ENCODE assay signal across 21 cellular contexts in genomic region chr15:62446984-62447383, GRCh38. TPM values are rescaled to one million over a fixed set of nuclear protein-coding genes. Genes with fewer than 3 reads are reported as not detected.
A peak's percentile ranks its signal among the peaks of the same experiment; 100 is the strongest.
DNase-seq lines count a peak whose midpoint lies in the region; ATAC-seq, FAIRE-seq and TF ChIP-seq lines count a peak whose summit lies in the region.
"Had no signal": no experiment of that assay in that cellular context is flagged by ENCODE, and none has a peak within 500 bp of the region (broad histone marks: within the 10 kb centered on the region; RNA-seq: fewer than 3 reads in every experiment).

No MANE protein-coding gene starts in this region.

- no peak for DNase-seq in A549 (ENCODE audit: low read depth in 1 of 2, low spot score in 1 of 2)
- DNase-seq in IMR-90: no peak
- no peak for DNase-seq in mesenchymal stem cell
- DNase-seq in RWPE1 (ENCODE audit: low spot score): no peak
- DNase-seq in CD8-positive, alpha-beta memory T cell: no peak
- DNase-seq: ACHN; BE2C; Caco-2; Calu3; CD4-positive, alpha-beta memory T cell; CD4-positive, CD25-positive, alpha-beta regulatory T cell; DMS79 treated with DMSO at 0.1 percent for 48 hours; GF-D8 had no signal

- TF ChIP-seq POLR2A in A549 (IDR thresholded peaks at IDR 0.05; ENCODE audit: low read length) (no peak), IMR-90 (IDR thresholded peaks at IDR 0.05; ENCODE audit: low read depth, low read length) (no peak)

- WGBS in A549 (ENCODE audit: missing lambda C conversion rate): 91% methylated on average over 5 of the region's 5 CpGs
- WGBS in IMR-90 (ENCODE audit: extremely low coverage in 2 of 2, insufficient read length in 1 of 2), 2 experiments: 100% methylated on average over 3 of the region's 5 CpGs; no CpG with 5 or more reads in 1 of the 2 experiments
- 91% methylated on average over 4 of the region's 5 CpGs for WGBS in mesenchymal stem cell

- no peak overlapping the region for H3K14ac ChIP-seq in IMR-90 (replicated peaks; ENCODE audit: low read depth, low read length)
- peak overlapping the region in 1 of 2 experiments; percentile 75 for H3K14ac ChIP-seq in mesenchymal stem cell (ENCODE audit: low read length in 2 of 2)

- no peak for FAIRE-seq in A549 (lab: Jason Lieb, UNC)
- FAIRE-seq: D721Med, G401.6, GM12891, GM18507 had no signal

- H4K20me1 ChIP-seq in IMR-90 (ENCODE audit: insufficient read depth, low read length): peaks cover 6% of the 10 kb centered on the region
- H4K20me1 ChIP-seq: BLaER1 had no signal

- H2BK120ac ChIP-seq in IMR-90 (ENCODE audit: low read depth, low read length) (peak overlapping the region; percentile 49; the same call in 1 of the 2 replicates), mesenchymal stem cell (ENCODE audit: low read depth, low read length) (no peak overlapping the region)

- no peaks in the 10 kb centered on the region for H3K4me1 Mint-ChIP-seq in CD8-positive, alpha-beta memory T cell
- H3K4me1 Mint-ChIP-seq: CD14-positive monocyte; CD4-positive, alpha-beta memory T cell; CD4-positive, CD25-positive, alpha-beta regulatory T cell had no signal

- intact Hi-C loops in IMR-90 (cut with micrococcal nuclease): no loop called here

- peaks cover 0 to 9% of the 10 kb centered on the region in 2 donors for H3K27me3 Mint-ChIP-seq in CD8-positive, alpha-beta memory T cell

- peak overlapping the region in 1 of 8 donors; percentile 43 for H3K27ac Mint-ChIP-seq in CD8-positive, alpha-beta memory T cell
- H3K27ac Mint-ChIP-seq: CD14-positive monocyte; CD4-positive, alpha-beta memory T cell; CD4-positive, CD25-positive, alpha-beta regulatory T cell had no signal

- peaks cover 5 to 45% of the 10 kb centered on the region in 2 experiments; a peak in 3 of 4 replicates for H3K79me1 ChIP-seq in IMR-90 (ENCODE audit: low read depth in 1 of 2, low read length in 2 of 2)
- peaks cover 22% of the 10 kb centered on the region for H3K79me1 ChIP-seq in mesenchymal stem cell (replicated peaks; ENCODE audit: low read length, poor library complexity, severe bottlenecking)

- H2AFZ ChIP-seq in IMR-90 (replicated peaks; ENCODE audit: low read length, poor library complexity) (no peak overlapping the region), mesenchymal stem cell (ENCODE audit: low read depth, low read length) (no peak overlapping the region)

- no peak overlapping the region for H3K27ac ChIP-seq in A549
- H3K27ac ChIP-seq in IMR-90 (ENCODE audit: insufficient read depth, low read length): no peak overlapping the region
- H3K27ac ChIP-seq in mesenchymal stem cell (ENCODE audit: low read length, poor library complexity, severe bottlenecking): no peak overlapping the region
- H3K27ac ChIP-seq in RWPE1: no peak overlapping the region
- no peak overlapping the region for H3K27ac ChIP-seq in CD8-positive, alpha-beta memory T cell (ENCODE audit: low read depth, low read length)
- H3K27ac ChIP-seq: 22Rv1, BLaER1 had no signal

- peak overlapping the region; percentile 32; the same call in 1 of the 2 replicates for H3K4ac ChIP-seq in IMR-90 (ENCODE audit: low read depth, low read length)
- H3K4ac ChIP-seq in mesenchymal stem cell (ENCODE audit: low read depth in 1 of 2, low read length in 2 of 2): no peak overlapping the region

- H3K4me2 ChIP-seq in A549 (no peak overlapping the region), IMR-90 (ENCODE audit: low read depth, low read length) (no peak overlapping the region), mesenchymal stem cell (ENCODE audit: low read length, poor library complexity, severe bottlenecking) (no peak overlapping the region)
- H3K4me2 ChIP-seq: BLaER1 had no signal

- no peaks in the 10 kb centered on the region for H3K36me3 Mint-ChIP-seq in CD8-positive, alpha-beta memory T cell
- H3K36me3 Mint-ChIP-seq: CD14-positive monocyte; CD4-positive, alpha-beta memory T cell; CD4-positive, CD25-positive, alpha-beta regulatory T cell had no signal

- H4K8ac ChIP-seq in IMR-90 (ENCODE audit: low read depth in 2 of 2, low read length in 2 of 2): no peak overlapping the region; a peak in 1 of 4 replicates
- no peak overlapping the region for H4K8ac ChIP-seq in mesenchymal stem cell (ENCODE audit: low read length)

- H3K4me3 ChIP-seq in A549: no peak overlapping the region
- H3K4me3 ChIP-seq in IMR-90 (ENCODE audit: insufficient read depth, low read depth, low read length): no peak overlapping the region
- no peak overlapping the region for H3K4me3 ChIP-seq in mesenchymal stem cell (ENCODE audit: insufficient read depth in 1 of 2, low read depth in 1 of 2, low read length in 2 of 2)
- H3K4me3 ChIP-seq in CD8-positive, alpha-beta memory T cell (ENCODE audit: low read length): no peak overlapping the region
- H3K4me3 ChIP-seq: BLaER1 had no signal

- H3K4me3 Mint-ChIP-seq in CD8-positive, alpha-beta memory T cell: no peak overlapping the region
- H3K4me3 Mint-ChIP-seq: CD14-positive monocyte; CD4-positive, alpha-beta memory T cell; CD4-positive, CD25-positive, alpha-beta regulatory T cell had no signal

- no peak overlapping the region for H3K56ac ChIP-seq in IMR-90 (ENCODE audit: extremely low read depth, insufficient read depth, low read length)

- H3K9ac ChIP-seq in IMR-90 (ENCODE audit: low read depth, low read length): no peak overlapping the region
- H3K9ac ChIP-seq in mesenchymal stem cell (ENCODE audit: low read length): no peak overlapping the region
- H3K9ac ChIP-seq: BLaER1 had no signal

- H2AK9ac ChIP-seq in IMR-90 (replicated peaks; ENCODE audit: low read depth, low read length, poor library complexity): no peak overlapping the region

- no peak overlapping the region for H2BK15ac ChIP-seq in IMR-90 (ENCODE audit: low read depth, low read length)
- peak overlapping the region; percentile 91 for H2BK15ac ChIP-seq in mesenchymal stem cell (ENCODE audit: low read depth, poor library complexity, severe bottlenecking)

- no peaks in the 10 kb centered on the region for H3K27me3 ChIP-seq in IMR-90 (ENCODE audit: control insufficient read depth, insufficient read depth, low read length)
- H3K27me3 ChIP-seq in mesenchymal stem cell (ENCODE audit: control insufficient read depth in 1 of 2, insufficient read depth in 1 of 2, low read length in 2 of 2): no peaks in the 10 kb centered on the region
- no peaks in the 10 kb centered on the region for H3K27me3 ChIP-seq in CD8-positive, alpha-beta memory T cell (ENCODE audit: insufficient read depth, low read length, poor library complexity, severe bottlenecking)
- H3K27me3 ChIP-seq: BE2C, BLaER1 had no signal

- H3K4me1 ChIP-seq in A549 (no peaks in the 10 kb centered on the region), IMR-90 (ENCODE audit: control insufficient read depth, insufficient read depth, low read length) (peaks cover 15% of the 10 kb centered on the region), mesenchymal stem cell (ENCODE audit: control insufficient read depth, insufficient read depth, low read depth, low read length) (peaks cover 14% of the 10 kb centered on the region)
- H3K4me1 ChIP-seq in CD8-positive, alpha-beta memory T cell (ENCODE audit: insufficient read depth, low read length): no peaks in the 10 kb centered on the region
- H3K4me1 ChIP-seq: BE2C, BLaER1 had no signal

- H3K18ac ChIP-seq in IMR-90 (ENCODE audit: low read depth, low read length): no peak overlapping the region; the same call in 1 of the 2 replicates
- H3K18ac ChIP-seq in mesenchymal stem cell (ENCODE audit: low read depth in 1 of 2, low read length in 2 of 2): no peak overlapping the region

- H3K9me3 Mint-ChIP-seq in CD8-positive, alpha-beta memory T cell: peaks cover 0 to 2% (median 0%) of the 10 kb centered on the region in 5 donors
- H3K9me3 Mint-ChIP-seq: CD14-positive monocyte; CD4-positive, CD25-positive, alpha-beta regulatory T cell had no signal

- no TSS peak for BruUV-seq in IMR-90 (replicated peaks; lab: Mats Ljungman, UMichigan)

- H3K36me3 ChIP-seq in IMR-90 (ENCODE audit: control insufficient read depth, insufficient read depth, low read length) (no peaks in the 10 kb centered on the region), mesenchymal stem cell (ENCODE audit: control insufficient read depth in 1 of 2, insufficient read depth in 2 of 2, low read depth in 1 of 2, low read length in 2 of 2) (no peaks in the 10 kb centered on the region)
- H3K36me3 ChIP-seq in CD8-positive, alpha-beta memory T cell (ENCODE audit: insufficient read depth, low read length): no peaks in the 10 kb centered on the region
- H3K36me3 ChIP-seq: BE2C, BLaER1 had no signal

- POLR2A ChIA-PET in A549 (lab: Yijun Ruan, JAX): no interaction called here
- POLR2A ChIA-PET in IMR-90 (lab: Charles Lee; ENCODE audit: unreplicated experiment): no interaction called here
- POLR2A ChIA-PET in RWPE1 (lab: Yijun Ruan, JAX; ENCODE audit: low non-redundant PET): no interaction called here
- POLR2A ChIA-PET in CD8-positive, alpha-beta memory T cell (lab: Charles Lee): no interaction called here

- H2BK5ac ChIP-seq in IMR-90 (ENCODE audit: low read depth, low read length, poor library complexity, severe bottlenecking) (peak overlapping the region; percentile 31), mesenchymal stem cell (ENCODE audit: low read depth, low read length, poor library complexity, severe bottlenecking) (no peak overlapping the region)

- in situ Hi-C loops in IMR-90 (cut with MboI; ENCODE audit: low sequenced_read_pairs): no loop called here

- H3K9me1 ChIP-seq in IMR-90 (ENCODE audit: insufficient read depth, low read length): peaks cover 25% of the 10 kb centered on the region

- no peak overlapping the region for H2BK20ac ChIP-seq in IMR-90 (ENCODE audit: low read depth, low read length)

- H4K91ac ChIP-seq in IMR-90 (ENCODE audit: insufficient read depth, low read depth, low read length): peak overlapping the region; percentile 30; the same call in 1 of the 2 replicates
- no peak overlapping the region for H4K91ac ChIP-seq in mesenchymal stem cell (ENCODE audit: low read length)

- H2AK5ac ChIP-seq in IMR-90 (ENCODE audit: low read depth, low read length): peak overlapping the region; percentile 37
- H2AK5ac ChIP-seq in mesenchymal stem cell (ENCODE audit: low read length, severe bottlenecking): no peak overlapping the region

- no peak overlapping the region for H2BK12ac ChIP-seq in mesenchymal stem cell (ENCODE audit: low read length in 2 of 2)

- CTCF ChIA-PET in A549 (lab: Yijun Ruan, JAX) (interaction anchor here (0.9 to 1.7 kb wide), 2 partner anchors 32 to 171 kb away, joined by 4 to 5 read pairs; no protein-coding TSS in a partner anchor), IMR-90 (lab: Yijun Ruan, JAX) (no interaction called here), RWPE1 (lab: Yijun Ruan, JAX) (interaction anchor here (0.7 kb wide), 1 partner anchor 230 kb away, joined by 3 read pairs; no protein-coding TSS in a partner anchor)
- CTCF ChIA-PET in CD8-positive, alpha-beta memory T cell (lab: Charles Lee): no interaction called here

- H4K5ac ChIP-seq in IMR-90 (ENCODE audit: low read depth, low read length): no peak overlapping the region

- H3K23ac ChIP-seq in IMR-90 (ENCODE audit: low read depth, low read length) (no peak overlapping the region), mesenchymal stem cell (ENCODE audit: low read length in 2 of 2) (no peak overlapping the region)

- TF ChIP-seq RAD21 in A549 (conservative IDR thresholded peaks at IDR 0.05 in 1 of 2, IDR thresholded peaks at IDR 0.05 in 1 of 2): no peak
- no peak for TF ChIP-seq RAD21 in IMR-90 (IDR thresholded peaks at IDR 0.05; ENCODE audit: low read length)

- ATAC-seq in A549 (no peak), IMR-90 (ENCODE audit: low read depth) (no peak), HG03457 (IDR thresholded peaks at IDR 0.05; ENCODE audit: unreplicated experiment) (no peak)

- H3K9me3 ChIP-seq in A549: no peaks in the 10 kb centered on the region
- no peaks in the 10 kb centered on the region for H3K9me3 ChIP-seq in IMR-90 (ENCODE audit: control insufficient read depth, insufficient read depth, low read length)
- no peaks in the 10 kb centered on the region for H3K9me3 ChIP-seq in mesenchymal stem cell (ENCODE audit: control insufficient read depth, low read length)
- no peaks in the 10 kb centered on the region for H3K9me3 ChIP-seq in CD8-positive, alpha-beta memory T cell (ENCODE audit: low read length)
- H3K9me3 ChIP-seq: BE2C, BLaER1, Caco-2 had no signal

- dilution Hi-C loops in IMR-90 (cut with HindIII; ENCODE audit: low sequenced_read_pairs, unreplicated experiment): no loop called here

- TF ChIP-seq EP300 in A549 (IDR thresholded peaks at IDR 0.05): no peak

- no peak for TF ChIP-seq CTCF in A549 (IDR thresholded peaks at IDR 0.05)
- TF ChIP-seq CTCF in IMR-90 (conservative IDR thresholded peaks at IDR 0.05; ENCODE audit: low read depth, low read length): no peak
- no peak for TF ChIP-seq CTCF in RWPE1 (conservative IDR thresholded peaks at IDR 0.05; ENCODE audit: low read depth)

RNA-seq across cellular contexts. Expression of gene TLN2, which starts 56.6 kb away (rescaled TPM):
- 4.3 and 5.1 TPM in 2 replicates for polyA plus RNA-seq in A549 (2011; rRNA removed)
- 2.6 and 3.0 TPM in 2 replicates for polyA plus RNA-seq in A549 (2012; cell fraction: cytosol; rRNA removed)
- 7.4 and 7.6 TPM in 2 replicates for polyA plus RNA-seq in A549 (2012; cell fraction: nucleus; rRNA removed)
- polyA plus RNA-seq in A549 (2017; fragmentation: RNase III; extraction: RNeasy Plus Mini Kit Qiagen cat#74134 plus additional on column Dnase treatment): 5.3 to 6.1 TPM (median 5.8 TPM) in 3 replicates
- polyA minus RNA-seq in A549 (2011; rRNA and poly(A)+ RNA removed): 14.3 and 16.3 TPM in 2 replicates
- total RNA-seq in IMR-90 (2012; rRNA removed): 15.6 and 16.1 TPM in 2 replicates
- polyA plus RNA-seq in IMR-90 (2012; rRNA removed): 5.6 and 5.9 TPM in 2 replicates
- polyA plus RNA-seq in IMR-90 (2012; cell fraction: cytosol; rRNA removed): 4.3 and 4.4 TPM in 2 replicates
- 9.0 and 9.6 TPM in 2 replicates for polyA plus RNA-seq in IMR-90 (2012; cell fraction: nucleus; rRNA removed; ENCODE audit: low replicate concordance)
- polyA plus RNA-seq in mesenchymal stem cell (2013, experiment 1 of 2): 5.9 TPM
- polyA plus RNA-seq in mesenchymal stem cell (2013, experiment 2 of 2): 6.0 TPM
- total RNA-seq in CD8-positive, alpha-beta memory T cell: 1 to 10 TPM; 3.1 to 3.5 TPM
- polyA plus RNA-seq in CD8-positive, alpha-beta memory T cell: 0.06 TPM

Comparison
In these comparisons a context has a peak if more than half of its experiments do, and no peak if none do; other contexts are left out.
1. CTCF ChIA-PET loops: an anchor here in A549 (0.9 to 1.7 kb wide) and RWPE1 (0.7 kb wide); none called in IMR-90 and CD8-positive, alpha-beta memory T cell.